ENCODE assay signal across 9 cellular contexts in the genomic region with DNA sequence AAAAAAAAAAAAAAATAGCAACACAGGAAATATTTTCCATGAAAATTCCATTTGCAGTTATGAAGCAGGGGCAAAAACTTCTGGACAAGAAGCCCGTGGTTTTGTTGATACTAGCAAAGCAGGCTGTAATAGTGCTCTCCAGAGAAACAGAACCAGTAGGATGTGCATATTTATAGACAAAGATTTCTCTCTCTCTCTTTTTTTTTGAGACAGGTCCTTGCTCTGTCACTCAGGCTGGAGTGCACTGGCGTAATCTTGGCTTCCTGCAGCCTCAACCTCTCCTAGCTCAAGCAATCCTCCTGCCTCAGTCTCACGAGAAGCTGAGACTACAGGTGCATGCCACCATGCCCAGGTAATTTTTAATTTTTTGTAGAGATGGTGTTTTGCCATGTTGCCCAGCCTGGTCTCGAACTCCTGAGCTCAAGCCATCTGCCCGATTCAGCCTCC.
DNase-seq lines count a peak whose midpoint lies in the region; ATAC-seq, FAIRE-seq and TF ChIP-seq lines count a peak whose summit lies in the region.
"Had no signal": no experiment of that assay in that cellular context is flagged by ENCODE, and none has a peak within 500 bp of the region (broad histone marks: within the 10 kb centered on the region; RNA-seq: fewer than 3 reads in every experiment).

No MANE protein-coding gene starts in this region.

- peak; percentile 58 for DNase-seq in Karpas-422
- no peak for DNase-seq in caudate nucleus (lab: John Stamatoyannopoulos, UW)
- peak in 4 of 9 donors; percentile 23 to 47 (median 38) for DNase-seq in naive thymus-derived CD4-positive, alpha-beta T cell
- no peak for DNase-seq in erythroblast (lab: John Stamatoyannopoulos, UW)
- no peak for DNase-seq in HUDEP-2 (lab: John Stamatoyannopoulos, UW; ENCODE audit: unreplicated experiment in 76 of 76)
- no peak for DNase-seq in stimulated activated CD4-positive, alpha-beta T cell treated with anti-CD3 and anti-CD28 coated beads, Interleukin-12 subunit alpha, Interleukin-12 subunit beta, amount 100 ng/mL, for 4 hours

- H3K4me3 Mint-ChIP-seq in naive thymus-derived CD4-positive, alpha-beta T cell: peak overlapping the region; percentile 11 to 91 (median 80)

- POLR2A ChIA-PET in naive thymus-derived CD4-positive, alpha-beta T cell (lab: Charles Lee): interaction anchor here (1.4 to 8.5 kb wide), 14 partner anchors 10 to 85 kb away, joined by 5 to 396 read pairs (median 41); a partner anchor contains a TSS

- peak overlapping the region; percentile 68 for H3K9ac ChIP-seq in Karpas-422 (ENCODE audit: low read length)

- peak overlapping the region; percentile 61 for H3K4me3 ChIP-seq in Karpas-422 (ENCODE audit: low read length)
- H3K4me3 ChIP-seq in naive thymus-derived CD4-positive, alpha-beta T cell (ENCODE audit: low read length): peak overlapping the region; percentile 21

- no peaks in the 10 kb centered on the region for H3K27me3 Mint-ChIP-seq in naive thymus-derived CD4-positive, alpha-beta T cell

- H3K27ac ChIP-seq in Karpas-422 (ENCODE audit: low read length): peak overlapping the region; percentile 99
- H3K27ac ChIP-seq in caudate nucleus (ENCODE audit: low read depth, low read length): peak overlapping the region; percentile 98
- peak overlapping the region; percentile 81 for H3K27ac ChIP-seq in naive thymus-derived CD4-positive, alpha-beta T cell (ENCODE audit: low read depth, low read length)

- no peaks in the 10 kb centered on the region for H3K36me3 ChIP-seq in Karpas-422 (ENCODE audit: insufficient read depth, low read length)
- H3K36me3 ChIP-seq in naive thymus-derived CD4-positive, alpha-beta T cell (ENCODE audit: control insufficient read depth in 2 of 3, insufficient read depth in 3 of 3, low read length in 3 of 3): no peaks in the 10 kb centered on the region

- peak overlapping the region; percentile 92 to 98 (median 97) for H3K27ac Mint-ChIP-seq in naive thymus-derived CD4-positive, alpha-beta T cell

- FAIRE-seq in A204.1 (lab: Jason Lieb, UNC): peak; percentile 96
- FAIRE-seq: colon had no signal

- no peaks in the 10 kb centered on the region for H3K9me3 ChIP-seq in Karpas-422 (ENCODE audit: low read length)
- H3K9me3 ChIP-seq in naive thymus-derived CD4-positive, alpha-beta T cell (ENCODE audit: control insufficient read depth in 2 of 3, low read length in 3 of 3): no peaks in the 10 kb centered on the region

- H2AFZ ChIP-seq in Karpas-422 (ENCODE audit: low read length): 0 out of 2 replicates have a peak overlapping the region, but pooled peaks have one; percentile 17

- H3K79me2 ChIP-seq in Karpas-422 (ENCODE audit: low read length): no peaks in the 10 kb centered on the region

- no peak for ATAC-seq in naive thymus-derived CD4-positive, alpha-beta T cell
- no peak for ATAC-seq in esophagus mucosa

- H3K9me3 Mint-ChIP-seq in naive thymus-derived CD4-positive, alpha-beta T cell: peaks cover 0 to 2% (median 0%) of the 10 kb centered on the region in 11 donors

- no peak for TF ChIP-seq POLR2A in erythroblast (IDR thresholded peaks at IDR 0.05; ENCODE audit: low read length)

- H3K4me1 Mint-ChIP-seq in naive thymus-derived CD4-positive, alpha-beta T cell: peaks cover 26 to 68% (median 56%) of the 10 kb centered on the region in 7 donors

- no peaks in the 10 kb centered on the region for H3K36me3 Mint-ChIP-seq in naive thymus-derived CD4-positive, alpha-beta T cell

- intact Hi-C loops in naive thymus-derived CD4-positive, alpha-beta T cell (cut with micrococcal nuclease): loop anchor here in 1 of 2 donors (1.0 kb wide), 1 partner anchor 12 kb away; no protein-coding TSS in a partner anchor

- CTCF ChIA-PET in naive thymus-derived CD4-positive, alpha-beta T cell (lab: Charles Lee): interaction anchor here (0.9 to 5.1 kb wide), 5 partner anchors 10 to 52 kb away, joined by 3 to 38 read pairs (median 3); no protein-coding TSS in a partner anchor

- no peaks in the 10 kb centered on the region for H3K9me2 ChIP-seq in Karpas-422 (replicated peaks; ENCODE audit: insufficient read depth, low read length)

- no peaks in the 10 kb centered on the region for H4K20me1 ChIP-seq in Karpas-422 (ENCODE audit: insufficient read depth, low read depth, low read length)

- H3K4me2 ChIP-seq in Karpas-422 (ENCODE audit: low read depth, low read length, poor library complexity, severe bottlenecking): peak overlapping the region; percentile 93

- H3K4me1 ChIP-seq in Karpas-422 (ENCODE audit: low read length): peaks cover 51% of the 10 kb centered on the region
- peaks cover 31 to 53% of the 10 kb centered on the region in 2 donors for H3K4me1 ChIP-seq in naive thymus-derived CD4-positive, alpha-beta T cell (ENCODE audit: control insufficient read depth in 2 of 2, insufficient read depth in 2 of 2, low read length in 2 of 2)

- no peaks in the 10 kb centered on the region for H3K27me3 ChIP-seq in Karpas-422 (ENCODE audit: low read length)
- no peaks in the 10 kb centered on the region for H3K27me3 ChIP-seq in naive thymus-derived CD4-positive, alpha-beta T cell (ENCODE audit: control insufficient read depth in 2 of 2, insufficient read depth in 2 of 2, low read length in 2 of 2)
